ENCODE assay signal across 16 cellular contexts in the genomic region with DNA sequence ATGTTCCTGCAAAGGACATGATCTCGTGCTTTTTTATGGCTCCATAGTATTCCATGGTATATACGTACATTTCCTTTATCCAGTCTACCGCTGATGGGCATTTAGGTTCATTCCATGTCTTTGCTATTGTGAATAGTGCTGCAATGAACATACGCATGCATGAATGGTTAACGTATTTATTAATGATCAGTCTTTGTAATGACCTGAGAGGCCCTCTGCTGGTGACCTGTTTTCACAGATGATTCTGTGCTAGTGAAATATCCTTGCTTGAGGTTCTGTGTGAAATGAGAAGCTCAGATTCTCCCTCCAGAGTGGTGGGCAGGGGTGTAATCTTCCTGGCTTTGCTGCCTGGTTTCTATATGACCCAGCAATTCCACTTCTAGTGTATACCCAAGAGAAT.
"Had no signal": no experiment of that assay in that cellular context is flagged by ENCODE, and none has a peak within 500 bp of the region (broad histone marks: within the 10 kb centered on the region; RNA-seq: fewer than 3 reads in every experiment).

No MANE protein-coding gene starts in this region.

- H3K27ac Mint-ChIP-seq: activated CD4-positive, alpha-beta T cell treated with anti-CD3 and anti-CD28 coated beads for 36 hours; activated CD8-positive, alpha-beta T cell treated with anti-CD3 and anti-CD28 coated beads, Interleukin-2, amount 10 ng/mL, durations not matched to agents 7 days and 5 days; activated naive CD8-positive, alpha-beta T cell treated with anti-CD3 and anti-CD28 coated beads, Interleukin-2, amount 10 ng/mL, durations not matched to agents 7 days and 5 days; nephron; stimulated activated naive CD8-positive, alpha-beta T cell treated with anti-CD3 and anti-CD28 coated beads, Interleukin-15, Interleukin-2, amounts not matched to agents 100 ng/mL and 50 ng/mL, for 24 hours had no signal

- H3K9me3 Mint-ChIP-seq: activated naive CD8-positive, alpha-beta T cell treated with anti-CD3 and anti-CD28 coated beads, Interleukin-2, amount 10 ng/mL, durations not matched to agents 7 days and 5 days; nephron; stimulated activated naive CD8-positive, alpha-beta T cell treated with anti-CD3 and anti-CD28 coated beads, Interleukin-15, Interleukin-2, amounts not matched to agents 100 ng/mL and 50 ng/mL, for 24 hours had no signal

- H3K4me1 Mint-ChIP-seq: activated CD4-positive, alpha-beta T cell treated with anti-CD3 and anti-CD28 coated beads for 36 hours; activated naive CD8-positive, alpha-beta T cell treated with anti-CD3 and anti-CD28 coated beads, Interleukin-2, amount 10 ng/mL, durations not matched to agents 7 days and 5 days; nephron had no signal

- DNase-seq: activated CD4-positive, alpha-beta T cell treated with anti-CD3 and anti-CD28 coated beads for 36 hours; activated CD8-positive, alpha-beta memory T cell treated with anti-CD3 and anti-CD28 coated beads, Interleukin-2, amount 50 U/mL, for 48 hours; activated CD8-positive, alpha-beta T cell treated with anti-CD3 and anti-CD28 coated beads, Interleukin-2, amount 10 ng/mL, durations not matched to agents 7 days and 5 days; activated naive CD8-positive, alpha-beta T cell treated with anti-CD3 and anti-CD28 coated beads, Interleukin-2, amount 10 ng/mL, durations not matched to agents 7 days and 5 days; anterior cingulate cortex; esophagus squamous epithelium; left lung; mesenchymal stem cell; occipital lobe; stimulated activated CD4-positive, alpha-beta T cell treated with anti-CD3 and anti-CD28 coated beads, Interleukin-4, amount 100 ng/mL, for 1 hour; stimulated activated CD8-positive, alpha-beta memory T cell treated with anti-CD3 and anti-CD28 coated beads, Interleukin-4, amount 100 ng/mL, for 48 hours; upper lobe of left lung; WERI-Rb-1 had no signal

- H3K36me3 ChIP-seq: esophagus squamous epithelium, left lung, prostate gland, upper lobe of left lung, WERI-Rb-1 had no signal

- H3K4me1 ChIP-seq: esophagus squamous epithelium, left lung, prostate gland, upper lobe of left lung had no signal

- H3K36me3 Mint-ChIP-seq: activated naive CD8-positive, alpha-beta T cell treated with anti-CD3 and anti-CD28 coated beads, Interleukin-2, amount 10 ng/mL, durations not matched to agents 7 days and 5 days had no signal

- H3K27me3 ChIP-seq: esophagus squamous epithelium, left lung, upper lobe of left lung had no signal

- H3K27ac ChIP-seq: esophagus squamous epithelium, left lung, prostate gland, upper lobe of left lung, WERI-Rb-1 had no signal

- H3K4me3 ChIP-seq: esophagus squamous epithelium, left lung, prostate gland, upper lobe of left lung had no signal

- H3K9me3 ChIP-seq: esophagus squamous epithelium, left lung, prostate gland, upper lobe of left lung had no signal

- H3K4me3 Mint-ChIP-seq: activated CD4-positive, alpha-beta T cell treated with anti-CD3 and anti-CD28 coated beads for 36 hours; activated CD8-positive, alpha-beta T cell treated with anti-CD3 and anti-CD28 coated beads, Interleukin-2, amount 10 ng/mL, durations not matched to agents 7 days and 5 days; activated naive CD8-positive, alpha-beta T cell treated with anti-CD3 and anti-CD28 coated beads, Interleukin-2, amount 10 ng/mL, durations not matched to agents 7 days and 5 days; nephron; stimulated activated naive CD8-positive, alpha-beta T cell treated with anti-CD3 and anti-CD28 coated beads, Interleukin-15, Interleukin-2, amounts not matched to agents 100 ng/mL and 50 ng/mL, for 24 hours had no signal
